In the genomic region with DNA sequence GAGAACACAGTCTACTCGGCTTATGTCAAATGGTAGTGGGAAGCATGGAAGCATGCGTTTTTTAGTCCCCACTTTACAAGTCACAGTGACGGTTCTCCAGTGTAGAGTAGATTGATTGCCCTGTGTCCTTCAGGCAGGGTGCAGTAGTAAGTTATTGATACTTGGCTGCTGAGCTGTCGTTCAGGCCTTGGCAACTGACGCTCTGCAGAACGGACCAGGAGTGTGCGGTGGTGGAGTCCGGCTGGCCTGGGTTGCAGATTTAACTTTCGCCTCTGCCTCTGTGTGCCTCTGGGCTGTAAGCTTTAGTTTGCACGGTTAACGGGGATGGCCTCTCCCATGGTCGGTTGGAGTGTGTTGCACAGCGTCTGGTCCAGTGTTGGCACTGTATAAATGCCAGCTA, we compare ENCODE assay signal across 27 cellular contexts. TPM values are rescaled to one million over a fixed set of nuclear protein-coding genes. Genes with fewer than 3 reads are reported as not detected.
DNase-seq lines count a peak whose midpoint lies in the region; ATAC-seq, FAIRE-seq and TF ChIP-seq lines count a peak whose summit lies in the region.
"Had no signal": no experiment of that assay in that cellular context is flagged by ENCODE, and none has a peak within 500 bp of the region (broad histone marks: within the 10 kb centered on the region; RNA-seq: fewer than 3 reads in every experiment).

No MANE protein-coding gene starts in this region.

- H3K27me3 ChIP-seq in heart left ventricle (no peaks in the 10 kb centered on the region), left ventricle myocardium inferior (ENCODE audit: low read depth) (no peaks in the 10 kb centered on the region), H1 (replicated peaks in 1 of 4; ENCODE audit: control insufficient read depth in 3 of 4, extremely low read depth in 1 of 4, insufficient read depth in 3 of 4, low read length in 3 of 4) (no peaks in the 10 kb centered on the region), trophoblast cell (ENCODE audit: insufficient read depth, low read length) (no peaks in the 10 kb centered on the region)
- H3K27me3 ChIP-seq: BE2C, BLaER1 had no signal

- no peak overlapping the region for H2AFZ ChIP-seq in H1 (ENCODE audit: low read length)
- no peak overlapping the region for H2AFZ ChIP-seq in trophoblast cell (ENCODE audit: insufficient read depth, low read length, poor library complexity)

- H3K4me2 ChIP-seq in H1 (ENCODE audit: insufficient read depth in 1 of 2, low read depth in 2 of 2, low read length in 2 of 2) (no peak overlapping the region), trophoblast cell (ENCODE audit: low read length) (no peak overlapping the region)

- no peak overlapping the region for H4K8ac ChIP-seq in H1 (ENCODE audit: extremely low read depth, insufficient read depth, low read length)
- no peak overlapping the region for H4K8ac ChIP-seq in trophoblast cell (ENCODE audit: low read depth, low read length)

- H3K18ac ChIP-seq in H1 (ENCODE audit: extremely low read depth, low read length) (no peak overlapping the region), trophoblast cell (ENCODE audit: low read length) (peak overlapping the region; percentile 44)

- no peak for TF ChIP-seq CTCF in heart left ventricle (IDR thresholded peaks at IDR 0.05)
- no peak for TF ChIP-seq CTCF in left ventricle myocardium inferior (IDR thresholded peaks at IDR 0.05; ENCODE audit: borderline replicate concordance)
- no peak for TF ChIP-seq CTCF in H1 (IDR thresholded peaks at IDR 0.05; ENCODE audit: control extremely low read depth in 1 of 3, insufficient read depth in 1 of 3, low read depth in 1 of 3, low read length in 3 of 3)

- CTCF ChIA-PET in H1 (lab: Charles Lee; ENCODE audit: partially characterized antibody), result interaction anchor here (0.8 to 1.9 kb wide), 4 partner anchors 7 to 183 kb away, joined by 3 to 6 read pairs (median 4); no protein-coding TSS in a partner anchor

- no peaks in the 10 kb centered on the region for H3K36me3 Mint-ChIP-seq in effector memory CD8-positive, alpha-beta T cell (ENCODE audit: insufficient read depth)

- no peak overlapping the region for H2BK15ac ChIP-seq in H1 (ENCODE audit: low read length)

- no peak for FAIRE-seq in H1 (lab: Jason Lieb, UNC)
- FAIRE-seq: A204.1, GM12878, GM12892, GM18507 had no signal

- H3K4me1 ChIP-seq in heart left ventricle (peaks cover 0 to 72% (median 52%) of the 10 kb centered on the region in 12 donors), left ventricle myocardium inferior (peaks cover 80% of the 10 kb centered on the region), H1 (replicated peaks in 1 of 4; ENCODE audit: control insufficient read depth in 3 of 4, insufficient read depth in 4 of 4, low read length in 3 of 4) (peaks cover 0 to 20% (median 13%) of the 10 kb centered on the region in 4 experiments), trophoblast cell (ENCODE audit: control insufficient read depth in 1 of 2, insufficient read depth in 2 of 2, low read length in 2 of 2) (peaks cover 20 to 30% of the 10 kb centered on the region in 2 experiments)

- peak overlapping the region; percentile 31; the same call in 1 of the 2 replicates for H2BK12ac ChIP-seq in H1 (ENCODE audit: low read depth, low read length)
- peak overlapping the region; percentile 12 for H2BK12ac ChIP-seq in trophoblast cell (ENCODE audit: low read length)

- 75 to 87% (median 78%) methylated on average over 13 of the region's 13 CpGs for WGBS in heart left ventricle, 4 donors
- 94% methylated on average over 13 of the region's 13 CpGs; no CpG with 5 or more reads in 1 of the 2 experiments for WGBS in H1 (ENCODE audit: extremely low coverage in 1 of 2, insufficient coverage in 1 of 2, insufficient read length in 1 of 2, insufficient replicate concordance in 2 of 2, low coverage in 1 of 2, low lambda C conversion rate in 2 of 2, missing lambda C conversion rate in 1 of 2), 2 experiments
- WGBS in trophoblast cell (ENCODE audit: extremely low coverage, insufficient coverage, insufficient read length), result no CpG with 5 or more reads among the region's 13 CpGs

- TF ChIP-seq RAD21 in H1 (IDR thresholded peaks at IDR 0.05 in 1 of 2, conservative IDR thresholded peaks at IDR 0.05 in 1 of 2; ENCODE audit: low read depth in 2 of 2, low read length in 2 of 2), result no peak

- H4K91ac ChIP-seq in H1 (replicated peaks; ENCODE audit: insufficient read length, low read length), result no peak overlapping the region
- H4K91ac ChIP-seq in trophoblast cell (ENCODE audit: low read depth, low read length), result no peak overlapping the region

- DNase-seq in heart left ventricle (no peak), left ventricle myocardium inferior (no peak), H1 (ENCODE audit: low read depth in 1 of 2, low spot score in 2 of 2) (no peak), trophoblast cell (no peak), germinal center (ENCODE audit: low spot score) (no peak)
- no peak for DNase-seq in effector memory CD8-positive, alpha-beta T cell
- DNase-seq: 8988T; ACHN; BE2C; C1 segment of cervical spinal cord; CD4-positive, alpha-beta memory T cell; CD4-positive, CD25-positive, alpha-beta regulatory T cell; CD8-positive, alpha-beta memory T cell; COR-L47; DMS 273 treated with DMSO at 0.1 percent for 48 hours; DMS153; DMS53; DMS79; DND-41; EL; GDM1 had no signal

- H3K27ac ChIP-seq in heart left ventricle (peak overlapping the region in 2 of 12 donors; percentile 30 to 54), left ventricle myocardium inferior (replicated peaks) (no peak overlapping the region), H1 (ENCODE audit: low read depth, low read length) (no peak overlapping the region), trophoblast cell (ENCODE audit: low read depth, low read length) (no peak overlapping the region)
- H3K27ac ChIP-seq: BLaER1 had no signal

- POLR2A ChIA-PET in H1 (lab: Charles Lee; ENCODE audit: partially characterized antibody), result interaction anchor here (0.8 kb wide), 1 partner anchor 19 kb away, joined by 3 read pairs; no protein-coding TSS in a partner anchor

- H2BK5ac ChIP-seq in H1 (ENCODE audit: low read depth, low read length) (no peak overlapping the region), trophoblast cell (ENCODE audit: low read depth, low read length, poor library complexity) (no peak overlapping the region)

- no peaks in the 10 kb centered on the region for H3K27me3 Mint-ChIP-seq in effector memory CD8-positive, alpha-beta T cell
- H3K27me3 Mint-ChIP-seq: CD4-positive, alpha-beta memory T cell; CD8-positive, alpha-beta memory T cell had no signal

- H3K4me3 Mint-ChIP-seq in effector memory CD8-positive, alpha-beta T cell, result no peak overlapping the region
- H3K4me3 Mint-ChIP-seq: CD14-positive monocyte; CD4-positive, alpha-beta memory T cell; CD4-positive, CD25-positive, alpha-beta regulatory T cell; CD8-positive, alpha-beta memory T cell had no signal

- no peak overlapping the region for H3K4me3 ChIP-seq in heart left ventricle
- H3K4me3 ChIP-seq in left ventricle myocardium inferior, result no peak overlapping the region
- no peak overlapping the region for H3K4me3 ChIP-seq in H1 (ENCODE audit: extremely low read depth in 1 of 4, insufficient read depth in 2 of 4, low read depth in 3 of 4, low read length in 4 of 4)
- no peak overlapping the region for H3K4me3 ChIP-seq in trophoblast cell (ENCODE audit: low read depth, low read length)
- H3K4me3 ChIP-seq: BLaER1, GM12878 had no signal

- peaks cover 42 to 100% of the 10 kb centered on the region in 2 experiments for H3K79me2 ChIP-seq in H1 (ENCODE audit: control insufficient read depth in 1 of 2, insufficient read depth in 2 of 2, low read length in 2 of 2)
- H3K79me2 ChIP-seq in trophoblast cell (ENCODE audit: control insufficient read depth, insufficient read depth, low read length, poor library complexity), result peaks cover 28% of the 10 kb centered on the region

- H4K20me1 ChIP-seq in H1 (replicated peaks in 1 of 2; ENCODE audit: control insufficient read depth in 1 of 2, insufficient read depth in 2 of 2, low read length in 2 of 2), result peaks cover 32 to 56% of the 10 kb centered on the region in 2 experiments

- H3K9me3 Mint-ChIP-seq in effector memory CD8-positive, alpha-beta T cell, result peaks cover 3 to 5% of the 10 kb centered on the region in 2 donors

- H3K4ac ChIP-seq in H1 (replicated peaks; ENCODE audit: insufficient read length, low read depth, low read length), result no peak overlapping the region
- H3K4ac ChIP-seq in trophoblast cell (ENCODE audit: low read depth, low read length), result peak overlapping the region; percentile 35

- H3K79me1 ChIP-seq in H1 (ENCODE audit: low read depth, low read length) (peaks cover 31% of the 10 kb centered on the region), trophoblast cell (ENCODE audit: low read length) (no peaks in the 10 kb centered on the region)

- no peak overlapping the region for H2BK20ac ChIP-seq in H1 (ENCODE audit: low read length)

- H3K23me2 ChIP-seq in H1 (ENCODE audit: low read depth, low read length), result no peaks in the 10 kb centered on the region

- H3K9ac ChIP-seq in H1 (replicated peaks in 1 of 4; ENCODE audit: extremely low read depth in 1 of 4, low read depth in 3 of 4, low read length in 3 of 4) (no peak overlapping the region), trophoblast cell (ENCODE audit: low read length) (no peak overlapping the region)
- H3K9ac ChIP-seq: BLaER1 had no signal

- no peak overlapping the region for H4K12ac ChIP-seq in trophoblast cell (ENCODE audit: low read depth, low read length)

- H3K36me3 ChIP-seq in heart left ventricle (peaks cover 0 to 17% (median 9%) of the 10 kb centered on the region in 9 donors), left ventricle myocardium inferior (peaks cover 30% of the 10 kb centered on the region), H1 (ENCODE audit: control insufficient read depth in 2 of 4, insufficient read depth in 4 of 4, low read length in 3 of 4) (peaks cover 0 to 17% (median 6%) of the 10 kb centered on the region in 4 experiments; a peak in 6 of 8 replicates), trophoblast cell (ENCODE audit: control insufficient read depth in 1 of 2, insufficient read depth in 2 of 2, low read length in 2 of 2) (peaks cover 9 to 12% of the 10 kb centered on the region in 2 experiments)

- H3K27ac Mint-ChIP-seq in effector memory CD8-positive, alpha-beta T cell, result no peak overlapping the region
- H3K27ac Mint-ChIP-seq: CD14-positive monocyte; CD4-positive, CD25-positive, alpha-beta regulatory T cell; CD8-positive, alpha-beta memory T cell had no signal

- H2BK120ac ChIP-seq in H1 (replicated peaks; ENCODE audit: low read depth, low read length), result no peak overlapping the region
- no peak overlapping the region for H2BK120ac ChIP-seq in trophoblast cell (ENCODE audit: insufficient read depth, low read length, poor library complexity)

- no peak for TF ChIP-seq EP300 in H1 (IDR thresholded peaks at IDR 0.05; ENCODE audit: borderline replicate concordance in 1 of 2, low read depth in 2 of 2, low read length in 2 of 2)

- H3K23ac ChIP-seq in H1 (ENCODE audit: insufficient read length), result no peak overlapping the region
- H3K23ac ChIP-seq in trophoblast cell (ENCODE audit: low read length), result no peak overlapping the region

- peak in 3 of 4 donors; percentile 18 to 32 (median 25) for ATAC-seq in heart left ventricle
- ATAC-seq in effector memory CD8-positive, alpha-beta T cell (replicated peaks), result no peak
- ATAC-seq: GM12878 had no signal

- peaks cover 0 to 4% of the 10 kb centered on the region in 2 donors for H3K4me1 Mint-ChIP-seq in effector memory CD8-positive, alpha-beta T cell (ENCODE audit: low read depth in 2 of 2)

- H4K5ac ChIP-seq in H1 (ENCODE audit: insufficient read length, low read depth, low read length), result no peak overlapping the region

- intact Hi-C loops in heart left ventricle (cut with DNase I), result loop anchor here in 2 of 10 donors (5.0 kb wide), 2 partner anchors 50 to 70 kb away; no protein-coding TSS in a partner anchor
- intact Hi-C loops in left ventricle myocardium inferior (cut with micrococcal nuclease), result no loop called here

- H2AK5ac ChIP-seq in H1 (ENCODE audit: low read depth, low read length) (no peak overlapping the region), trophoblast cell (ENCODE audit: low read length) (no peak overlapping the region)

- H3K14ac ChIP-seq in H1 (ENCODE audit: insufficient read length) (no peak overlapping the region), trophoblast cell (ENCODE audit: low read length) (no peak overlapping the region)

- H3K56ac ChIP-seq in H1 (replicated peaks; ENCODE audit: insufficient read length, low read depth, low read length), result no peak overlapping the region

- TF ChIP-seq POLR2A in heart left ventricle (IDR thresholded peaks at IDR 0.05) (no peak), H1 (IDR thresholded peaks at IDR 0.05; ENCODE audit: control extremely low read depth in 1 of 2, low read depth in 2 of 2, low read length in 2 of 2) (no peak)

- H3K9me3 ChIP-seq in heart left ventricle (peaks cover 0 to 12% (median 5%) of the 10 kb centered on the region in 12 donors), left ventricle myocardium inferior (replicated peaks) (peaks cover 8% of the 10 kb centered on the region), H1 (ENCODE audit: insufficient read depth in 2 of 2, low read depth in 1 of 2, low read length in 1 of 2) (no peaks in the 10 kb centered on the region), trophoblast cell (ENCODE audit: insufficient read depth, low read depth, low read length) (no peaks in the 10 kb centered on the region)
- H3K9me3 ChIP-seq: BE2C had no signal

RNA-seq across cellular contexts. Expression of gene IGF1R, which starts 58.6 kb away (rescaled TPM):
- total RNA-seq in heart left ventricle, result 10 to 100 TPM; 26.0 to 93.1 (median 47.5) TPM
- polyA plus RNA-seq in heart left ventricle, result 10 to 100 TPM in 1 of 2 donors, 1 to 10 TPM in 1; 7.4 to 12.5 TPM
- 37.2 TPM for total RNA-seq in left ventricle myocardium inferior
- total RNA-seq in H1 (2021; fragmentation: NEBNext Ultra II Directional; extraction: Animal tissue kit (Norgen Biotek cat#: 25700)), result 106 and 109 TPM in 2 replicates
- 32.9 and 59.5 TPM in 2 replicates for polyA plus RNA-seq in H1 (2011; rRNA removed)
- polyA plus RNA-seq in H1 (2011; cell fraction: cytosol; rRNA removed), result 36.8 TPM
- polyA plus RNA-seq in H1 (2011; cell fraction: nucleus; rRNA removed), result 169 TPM
- 28.6 to 37.3 TPM (median 31.8 TPM) in 4 replicates for polyA plus RNA-seq in H1 (2012, experiment 1 of 2)
- 4.8 TPM for polyA plus RNA-seq in H1 (2012, experiment 2 of 2)
- polyA plus RNA-seq in H1 (2013, experiment 1 of 2), result 66.7 TPM
- 60.3 TPM for polyA plus RNA-seq in H1 (2013, experiment 2 of 2)
- polyA minus RNA-seq in H1 (2011; rRNA and poly(A)+ RNA removed), result 125 and 145 TPM in 2 replicates
- 186 TPM for polyA minus RNA-seq in H1 (2011; cell fraction: cytosol; rRNA and poly(A)+ RNA removed)
- 203 TPM for polyA minus RNA-seq in H1 (2011; cell fraction: nucleus; rRNA and poly(A)+ RNA removed)
- 121 and 126 TPM in 2 replicates for polyA plus RNA-seq in trophoblast cell (2013)
